8 cellular contexts compared by ENCODE assay signal in genomic region chr19:20078696-20079095, GRCh38. TPM values are rescaled to one million over a fixed set of nuclear protein-coding genes. Genes with fewer than 3 reads are reported as not detected.
DNase-seq lines count a peak whose midpoint lies in the region; TF ChIP-seq lines count a peak whose summit lies in the region.

No MANE protein-coding gene starts in this region.

- H3K27ac ChIP-seq in effector memory CD4-positive, alpha-beta T cell (ENCODE audit: insufficient read depth, low read length, poor library complexity, severe bottlenecking) = no peak overlapping the region
- H3K27ac ChIP-seq in transverse colon = peak overlapping the region; percentile 60 to 76 (median 72)

- TF ChIP-seq CTCF in transverse colon (IDR thresholded peaks at IDR 0.05) = no peak

- in situ Hi-C loops in transverse colon (cut with MboI; ENCODE audit: low pct_ligation_motif_present in 1 of 4, low pct_unique_long_range_greater_than_20kb in 1 of 4, low sequenced_read_pairs in 3 of 4) = no loop called here

- no peaks in the 10 kb centered on the region for H3K27me3 ChIP-seq in effector memory CD4-positive, alpha-beta T cell (replicated peaks; ENCODE audit: control insufficient read depth, insufficient read depth, low read length, poor library complexity, severe bottlenecking)
- H3K27me3 ChIP-seq in mononuclear cell (ENCODE audit: insufficient read depth, low read length) (no peaks in the 10 kb centered on the region), transverse colon (no peaks in the 10 kb centered on the region)

- H3K36me3 ChIP-seq in effector memory CD4-positive, alpha-beta T cell (ENCODE audit: control insufficient read depth, insufficient read depth, low read length) = no peaks in the 10 kb centered on the region
- H3K36me3 ChIP-seq in transverse colon = no peaks in the 10 kb centered on the region

- 13% methylated on average over 19 of the region's 19 CpGs; no CpG with 5 or more reads in 1 of the 2 donors for WGBS in transverse colon (ENCODE audit: low coverage in 1 of 2), 2 donors

- H3K4me1 ChIP-seq in effector memory CD4-positive, alpha-beta T cell (ENCODE audit: control insufficient read depth, insufficient read depth, low read length, poor library complexity, severe bottlenecking) = peaks cover 8% of the 10 kb centered on the region
- H3K4me1 ChIP-seq in mononuclear cell (ENCODE audit: insufficient read depth, low read length) (peaks cover 16% of the 10 kb centered on the region), transverse colon (peaks cover 0 to 12% (median 6%) of the 10 kb centered on the region in 4 donors)

- no peak for TF ChIP-seq POLR2A in transverse colon (IDR thresholded peaks at IDR 0.05)

- peak; percentile 66 for DNase-seq in EL
- DNase-seq in OCI-M1 (lab: John Stamatoyannopoulos, UW) = peak; percentile 63
- no peak for DNase-seq in effector memory CD4-positive, alpha-beta T cell
- peak; percentile 31 for DNase-seq in transverse colon
- no peak for DNase-seq in MV-4-11 (lab: John Stamatoyannopoulos, UW)
- DNase-seq in SIG-M5 treated with dmso at 0.1 percent for 504 hours (lab: John Stamatoyannopoulos, UW; ENCODE audit: unreplicated experiment) = no peak
- no peak for DNase-seq in RKO (ENCODE audit: low spot score)

- intact Hi-C loops in transverse colon (cut with DNase I; ENCODE audit: low total_unique reads) = no loop called here

- peak overlapping the region; percentile 57 for H3K4me3 ChIP-seq in effector memory CD4-positive, alpha-beta T cell (ENCODE audit: insufficient read depth, low read depth, low read length, poor library complexity, severe bottlenecking)
- H3K4me3 ChIP-seq in mononuclear cell (ENCODE audit: low read length) = peak overlapping the region; percentile 54
- peak overlapping the region; percentile 40 to 60 (median 54) for H3K4me3 ChIP-seq in transverse colon

- H3K9me3 ChIP-seq in effector memory CD4-positive, alpha-beta T cell (ENCODE audit: control insufficient read depth, low read length) = no peaks in the 10 kb centered on the region
- H3K9me3 ChIP-seq in mononuclear cell (ENCODE audit: low read depth, low read length) (no peaks in the 10 kb centered on the region), transverse colon (no peaks in the 10 kb centered on the region)

- no peak for TF ChIP-seq EP300 in transverse colon (IDR thresholded peaks at IDR 0.05; ENCODE audit: low read depth)

RNA-seq across cellular contexts. Expression of gene ZNF90, which starts 0.9 kb away (rescaled TPM):
- total RNA-seq in mononuclear cell = 1.8 TPM
- 10 to 100 TPM in 1 of 4 donors, 1 to 10 TPM in 3; 3.4 to 24.5 (median 7.0) TPM for total RNA-seq in transverse colon

RNA-seq across cellular contexts. Expression of gene ZNF682, which starts 39.4 kb away (rescaled TPM):
- total RNA-seq in mononuclear cell (6.4 TPM), transverse colon (1 to 10 TPM in 3 of 4 donors, not detected in 1; 4.8 to 6.0 (median 5.5) TPM)

Comparison
In these comparisons a context has a peak if more than half of its experiments do, and no peak if none do; other contexts are left out.
1. DNase-seq: peak in EL (single experiment), OCI-M1 (single experiment) and transverse colon (single experiment); none in effector memory CD4-positive, alpha-beta T cell (0 of 3), MV-4-11 (single experiment), SIG-M5 treated with dmso at 0.1 percent for 504 hours (single experiment) and RKO (single experiment).
2. Peak in every context shown above with its lines, with median percentiles within 50 percentile points of each other: H3K4me3 ChIP-seq.